In genomic region chr4:176357359-176358082, GRCh38 we compare ENCODE assay signal across 10 cellular contexts. TPM values are rescaled to one million over a fixed set of nuclear protein-coding genes. Genes with fewer than 3 reads are reported as not detected.
DNase-seq lines count a peak whose midpoint lies in the region; ATAC-seq and TF ChIP-seq lines count a peak whose summit lies in the region.
"Had no signal": no experiment of that assay in that cellular context is flagged by ENCODE, and none has a peak within 500 bp of the region (broad histone marks: within the 10 kb centered on the region; RNA-seq: fewer than 3 reads in every experiment).

No MANE protein-coding gene starts in this region.

- H3K27ac ChIP-seq in OCI-LY7 (ENCODE audit: low read depth, low read length, poor library complexity, severe bottlenecking) = no peak overlapping the region
- H3K27ac ChIP-seq: spleen had no signal

- CTCF ChIA-PET in OCI-LY7 (lab: Charles Lee; ENCODE audit: unreplicated experiment) = no interaction called here

- H3K9me3 ChIP-seq in OCI-LY7 (ENCODE audit: low read length) = 0 out of 2 replicates have a peak, but pooled peaks cover 4% of the 10 kb centered on the region

- peak; percentile 98 for ATAC-seq in GM18868 (IDR thresholded peaks at IDR 0.05; ENCODE audit: unreplicated experiment)
- peak; percentile 99 for ATAC-seq in GM21619 (IDR thresholded peaks at IDR 0.05; ENCODE audit: unreplicated experiment)
- peak; percentile 99 for ATAC-seq in HG03108 (IDR thresholded peaks at IDR 0.05; ENCODE audit: unreplicated experiment)
- ATAC-seq in Right ventricle myocardium inferior = no peak

- H3K4me2 ChIP-seq in OCI-LY7 (ENCODE audit: low read length) = no peak overlapping the region

- H4K20me1 ChIP-seq in OCI-LY7 (ENCODE audit: insufficient read depth, low read length) = no peaks in the 10 kb centered on the region

- no peak overlapping the region for H3K4me3 ChIP-seq in OCI-LY7 (ENCODE audit: low read depth, low read length, poor library complexity, severe bottlenecking)
- H3K4me3 ChIP-seq: spleen had no signal

- BruUV-seq in OCI-LY7 (replicated peaks; lab: Mats Ljungman, UMichigan) = no TSS peak

- intact Hi-C loops in Right ventricle myocardium inferior (cut with DNase I) (no loop called here), OCI-LY7 (cut with micrococcal nuclease; ENCODE audit: unreplicated experiment) (no loop called here)

- H2AFZ ChIP-seq in OCI-LY7 (ENCODE audit: low read length) = no peak overlapping the region

- no peaks in the 10 kb centered on the region for H3K79me2 ChIP-seq in OCI-LY7 (ENCODE audit: insufficient read depth, low read depth, low read length)

- no peaks in the 10 kb centered on the region for H3K9me2 ChIP-seq in OCI-LY7 (ENCODE audit: insufficient read depth, low read length)

- POLR2A ChIA-PET in OCI-LY7 (lab: Charles Lee) = interaction anchor here (0.6 kb wide), 1 partner anchor 13 kb away, joined by 4 read pairs; no protein-coding TSS in a partner anchor

- TF ChIP-seq CTCF in OCI-LY7 (conservative IDR thresholded peaks at IDR 0.05; ENCODE audit: low read length) = no peak

- DNase-seq in fibroblast of peridontal ligament (ENCODE audit: extremely low read depth) = peak; percentile 58
- no peak for DNase-seq in activated effector memory CD4-positive, alpha-beta T cell treated with anti-CD3 and anti-CD28 coated beads, Interleukin-2, amount 50 U/mL, for 16 hours
- DNase-seq in Right ventricle myocardium inferior (ENCODE audit: missing footprints) = no peak
- DNase-seq in OCI-LY7 (ENCODE audit: low spot score) = no peak
- DNase-seq in NCI-H524 (lab: John Stamatoyannopoulos, UW) = no peak
- DNase-seq: activated T-cell treated with anti-CD3 and anti-CD28 coated beads, Interleukin-2, amount 50 U/mL, for 1 hour; spleen had no signal

- no peaks in the 10 kb centered on the region for H3K4me1 ChIP-seq in OCI-LY7 (ENCODE audit: insufficient read depth, low read length, poor library complexity, severe bottlenecking)
- H3K4me1 ChIP-seq: spleen had no signal

- H3K36me3 ChIP-seq in OCI-LY7 (ENCODE audit: insufficient read depth, low read length) = no peaks in the 10 kb centered on the region
- H3K36me3 ChIP-seq: spleen had no signal

RNA-seq across cellular contexts. Expression of gene SPCS3, which starts 37.8 kb away (rescaled TPM):
- total RNA-seq in Right ventricle myocardium inferior (87.9 TPM), OCI-LY7 (2022) (253 and 268 TPM in 2 replicates)
- 100 and 122 TPM in 2 replicates for total RNA-seq in OCI-LY7 (2014; rRNA removed; shearing (Covaris generic))
